Comparison of ENCODE assay signal across 1 cellular context in the genomic region with DNA sequence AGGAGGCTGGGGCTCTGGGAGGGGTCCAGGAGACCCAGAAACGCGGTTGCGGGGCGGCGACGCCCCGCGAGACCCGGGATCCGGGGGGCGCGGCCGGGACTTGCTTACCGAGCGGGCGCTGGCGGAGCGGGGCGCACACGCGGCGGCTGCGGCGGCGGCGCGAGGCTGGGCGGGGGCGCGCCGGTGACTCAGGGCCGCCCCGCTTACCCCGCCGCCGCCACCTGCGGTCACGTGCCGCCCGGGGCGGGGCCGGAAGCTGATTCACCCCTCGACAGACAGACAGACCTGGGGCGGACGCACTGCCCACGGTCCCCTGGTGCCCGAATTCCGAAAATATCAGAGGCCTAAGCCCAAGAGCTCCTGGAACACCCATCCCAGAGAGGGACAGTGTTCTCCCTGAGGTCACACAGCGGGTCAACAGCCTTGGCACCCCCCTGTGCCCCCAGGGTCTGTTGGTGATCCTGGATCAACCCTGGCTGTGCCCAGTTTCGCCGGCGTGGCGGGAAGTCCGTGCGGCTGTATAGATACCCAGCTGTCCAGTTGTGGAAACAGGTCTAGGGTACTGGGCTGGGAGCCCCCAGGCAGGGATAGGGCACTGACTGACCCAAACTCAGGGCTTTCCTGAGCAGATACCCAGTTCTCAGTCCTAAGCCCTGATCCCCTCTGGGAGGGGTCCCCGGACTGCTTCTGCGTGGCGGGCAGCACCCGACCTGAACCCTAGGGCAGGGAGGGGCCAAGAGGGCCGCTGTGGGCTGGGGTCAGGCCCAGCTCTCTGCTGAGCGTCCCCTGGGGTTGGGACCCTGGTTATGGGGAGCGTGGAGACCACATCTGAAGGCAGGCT.
TF ChIP-seq lines count a peak whose summit lies in the region.

A gene with protein sequence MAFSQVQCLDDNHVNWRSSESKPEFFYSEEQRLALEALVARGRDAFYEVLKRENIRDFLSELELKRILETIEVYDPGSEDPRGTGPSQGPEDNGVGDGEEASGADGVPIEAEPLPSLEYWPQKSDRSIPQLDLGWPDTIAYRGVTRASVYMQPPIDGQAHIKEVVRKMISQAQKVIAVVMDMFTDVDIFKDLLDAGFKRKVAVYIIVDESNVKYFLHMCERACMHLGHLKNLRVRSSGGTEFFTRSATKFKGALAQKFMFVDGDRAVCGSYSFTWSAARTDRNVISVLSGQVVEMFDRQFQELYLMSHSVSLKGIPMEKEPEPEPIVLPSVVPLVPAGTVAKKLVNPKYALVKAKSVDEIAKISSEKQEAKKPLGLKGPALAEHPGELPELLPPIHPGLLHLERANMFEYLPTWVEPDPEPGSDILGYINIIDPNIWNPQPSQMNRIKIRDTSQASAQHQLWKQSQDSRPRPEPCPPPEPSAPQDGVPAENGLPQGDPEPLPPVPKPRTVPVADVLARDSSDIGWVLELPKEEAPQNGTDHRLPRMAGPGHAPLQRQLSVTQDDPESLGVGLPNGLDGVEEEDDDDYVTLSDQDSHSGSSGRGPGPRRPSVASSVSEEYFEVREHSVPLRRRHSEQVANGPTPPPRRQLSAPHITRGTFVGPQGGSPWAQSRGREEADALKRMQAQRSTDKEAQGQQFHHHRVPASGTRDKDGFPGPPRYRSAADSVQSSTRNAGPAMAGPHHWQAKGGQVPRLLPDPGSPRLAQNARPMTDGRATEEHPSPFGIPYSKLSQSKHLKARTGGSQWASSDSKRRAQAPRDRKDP (minus strand): TSS at position 164 of the 841 bp plus-strand sequence. CDS start 723 bp downstream, outside the sequence.

TF ChIP-seq in GM12878, 131 proteins besides CTCF, POLR2A, EP300 and RAD21 (continued from another document):
- peak; percentile 96 to 99 for TF ChIP-seq BHLHE40 (IDR thresholded peaks at IDR 0.05; ENCODE audit: borderline replicate concordance in 1 of 2, low read depth in 2 of 2, low read length in 1 of 2)
- TF ChIP-seq, protein P1, sequence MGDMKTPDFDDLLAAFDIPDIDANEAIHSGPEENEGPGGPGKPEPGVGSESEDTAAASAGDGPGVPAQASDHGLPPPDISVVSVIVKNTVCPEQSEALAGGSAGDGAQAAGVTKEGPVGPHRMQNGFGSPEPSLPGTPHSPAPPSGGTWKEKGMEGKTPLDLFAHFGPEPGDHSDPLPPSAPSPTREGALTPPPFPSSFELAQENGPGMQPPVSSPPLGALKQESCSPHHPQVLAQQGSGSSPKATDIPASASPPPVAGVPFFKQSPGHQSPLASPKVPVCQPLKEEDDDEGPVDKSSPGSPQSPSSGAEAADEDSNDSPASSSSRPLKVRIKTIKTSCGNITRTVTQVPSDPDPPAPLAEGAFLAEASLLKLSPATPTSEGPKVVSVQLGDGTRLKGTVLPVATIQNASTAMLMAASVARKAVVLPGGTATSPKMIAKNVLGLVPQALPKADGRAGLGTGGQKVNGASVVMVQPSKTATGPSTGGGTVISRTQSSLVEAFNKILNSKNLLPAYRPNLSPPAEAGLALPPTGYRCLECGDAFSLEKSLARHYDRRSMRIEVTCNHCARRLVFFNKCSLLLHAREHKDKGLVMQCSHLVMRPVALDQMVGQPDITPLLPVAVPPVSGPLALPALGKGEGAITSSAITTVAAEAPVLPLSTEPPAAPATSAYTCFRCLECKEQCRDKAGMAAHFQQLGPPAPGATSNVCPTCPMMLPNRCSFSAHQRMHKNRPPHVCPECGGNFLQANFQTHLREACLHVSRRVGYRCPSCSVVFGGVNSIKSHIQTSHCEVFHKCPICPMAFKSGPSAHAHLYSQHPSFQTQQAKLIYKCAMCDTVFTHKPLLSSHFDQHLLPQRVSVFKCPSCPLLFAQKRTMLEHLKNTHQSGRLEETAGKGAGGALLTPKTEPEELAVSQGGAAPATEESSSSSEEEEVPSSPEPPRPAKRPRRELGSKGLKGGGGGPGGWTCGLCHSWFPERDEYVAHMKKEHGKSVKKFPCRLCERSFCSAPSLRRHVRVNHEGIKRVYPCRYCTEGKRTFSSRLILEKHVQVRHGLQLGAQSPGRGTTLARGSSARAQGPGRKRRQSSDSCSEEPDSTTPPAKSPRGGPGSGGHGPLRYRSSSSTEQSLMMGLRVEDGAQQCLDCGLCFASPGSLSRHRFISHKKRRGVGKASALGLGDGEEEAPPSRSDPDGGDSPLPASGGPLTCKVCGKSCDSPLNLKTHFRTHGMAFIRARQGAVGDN (IDR thresholded peaks at IDR 0.05): peak; percentile 32; the same call in 1 of the 2 replicates
